In the genomic region with DNA sequence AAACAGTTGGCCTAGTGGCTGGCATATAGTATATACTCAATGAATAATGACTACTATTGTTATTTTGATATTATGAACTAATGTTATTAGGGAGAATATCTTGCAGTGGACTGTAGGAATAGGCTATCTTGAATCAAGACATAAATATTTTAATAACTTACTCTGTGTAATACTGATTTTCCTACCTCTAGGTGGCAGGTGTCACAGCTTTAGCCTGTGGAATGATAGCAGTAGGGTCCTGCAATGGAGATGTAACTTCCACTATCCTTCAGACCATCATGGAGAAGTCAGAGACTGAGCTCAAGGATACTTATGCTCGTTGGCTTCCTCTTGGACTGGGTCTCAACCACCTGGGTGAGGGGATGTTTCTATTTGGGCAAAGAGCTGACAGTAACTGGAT, we compare ENCODE assay signal across 11 cellular contexts. TPM values are rescaled to one million over a fixed set of nuclear protein-coding genes. Genes with fewer than 3 reads are reported as not detected.
DNase-seq lines count a peak whose midpoint lies in the region; ATAC-seq and TF ChIP-seq lines count a peak whose summit lies in the region.
"Had no signal": no experiment of that assay in that cellular context is flagged by ENCODE, and none has a peak within 500 bp of the region (broad histone marks: within the 10 kb centered on the region; RNA-seq: fewer than 3 reads in every experiment).

No MANE protein-coding gene starts in this region.

- H3K36me3 Mint-ChIP-seq in activated CD8-positive, alpha-beta T cell treated with anti-CD3 and anti-CD28 coated beads, Interleukin-2, amount 10 ng/mL, durations not matched to agents 7 days and 5 days (ENCODE audit: low read depth), result peaks cover 80% of the 10 kb centered on the region

- no peaks in the 10 kb centered on the region for H3K9me3 ChIP-seq in BE2C

- peaks cover 81% of the 10 kb centered on the region for H3K36me3 ChIP-seq in BE2C

- no peak overlapping the region for H3K4me3 Mint-ChIP-seq in activated CD8-positive, alpha-beta T cell treated with anti-CD3 and anti-CD28 coated beads, Interleukin-2, amount 10 ng/mL, durations not matched to agents 7 days and 5 days

- no peaks in the 10 kb centered on the region for H3K27me3 Mint-ChIP-seq in activated CD8-positive, alpha-beta T cell treated with anti-CD3 and anti-CD28 coated beads, Interleukin-2, amount 10 ng/mL, durations not matched to agents 7 days and 5 days (ENCODE audit: low read depth)

- TF ChIP-seq CTCF in BE2C (IDR thresholded peaks at IDR 0.05; ENCODE audit: low read depth, low read length), result peak; percentile 63

- no peak overlapping the region for H3K27ac Mint-ChIP-seq in activated CD8-positive, alpha-beta T cell treated with anti-CD3 and anti-CD28 coated beads, Interleukin-2, amount 10 ng/mL, durations not matched to agents 7 days and 5 days

- no peaks in the 10 kb centered on the region for H3K9me3 Mint-ChIP-seq in activated CD8-positive, alpha-beta T cell treated with anti-CD3 and anti-CD28 coated beads, Interleukin-2, amount 10 ng/mL, durations not matched to agents 7 days and 5 days (ENCODE audit: insufficient read depth)

- peaks cover 8% of the 10 kb centered on the region for H3K4me1 Mint-ChIP-seq in activated CD8-positive, alpha-beta T cell treated with anti-CD3 and anti-CD28 coated beads, Interleukin-2, amount 10 ng/mL, durations not matched to agents 7 days and 5 days (ENCODE audit: low read depth)

- CTCF ChIA-PET in activated CD8-positive, alpha-beta T cell treated with anti-CD3 and anti-CD28 coated beads, Interleukin-2, amount 10 ng/mL, durations not matched to agents 7 days and 5 days (lab: Charles Lee), result interaction anchor here (0.8 to 1.8 kb wide), 5 partner anchors 8 to 66 kb away, joined by 3 to 6 read pairs (median 4); no protein-coding TSS in a partner anchor

- H3K4me1 ChIP-seq in BE2C, result peaks cover 7% of the 10 kb centered on the region

- H3K27me3 ChIP-seq in BE2C, result no peaks in the 10 kb centered on the region

- no peak overlapping the region for H3K4me3 ChIP-seq in BE2C (ENCODE audit: low read depth, low read length)
- H3K4me3 ChIP-seq: SK-N-MC had no signal

- peak; percentile 59 for ATAC-seq in activated CD8-positive, alpha-beta T cell treated with anti-CD3 and anti-CD28 coated beads, Interleukin-2, amount 10 ng/mL, durations not matched to agents 7 days and 5 days
- peak; percentile 62 for ATAC-seq in left lobe of liver

- POLR2A ChIA-PET in activated CD8-positive, alpha-beta T cell treated with anti-CD3 and anti-CD28 coated beads, Interleukin-2, amount 10 ng/mL, durations not matched to agents 7 days and 5 days (lab: Charles Lee), result interaction anchor here (1.1 kb wide), 1 partner anchor 10 kb away, joined by 6 read pairs; no protein-coding TSS in a partner anchor

- no peak for DNase-seq in BE2C
- DNase-seq in HCEC 1CT, result peak; percentile 26
- DNase-seq in activated CD8-positive, alpha-beta T cell treated with anti-CD3 and anti-CD28 coated beads, Interleukin-2, amount 10 ng/mL, durations not matched to agents 7 days and 5 days, result no peak
- no peak for DNase-seq in left lobe of liver (ENCODE audit: low spot score)
- no peak for DNase-seq in HuH-7.5 (ENCODE audit: low spot score)
- DNase-seq in DMS79 treated with DMSO at 0.1 percent for 48 hours (lab: John Stamatoyannopoulos, UW), result no peak
- DNase-seq in NCI-H1930 (lab: John Stamatoyannopoulos, UW), result no peak
- no peak for DNase-seq in NCI-H446 (lab: John Stamatoyannopoulos, UW)
- DNase-seq: activated naive CD4-positive, alpha-beta T cell treated with anti-CD3 and anti-CD28 coated beads, Interleukin-2, amount 50 U/mL, for 16 hours; stimulated activated CD4-positive, alpha-beta T cell treated with anti-CD3 and anti-CD28 coated beads, Interleukin-4, amount 100 ng/mL, for 4 hours had no signal

RNA-seq across cellular contexts. Expression of a gene that starts 6.5 kb away (rescaled TPM):
- polyA plus RNA-seq in BE2C (2012; ENCODE audit: insufficient read depth, insufficient read length, low read depth), result 356 TPM
- 100 to 1,000 TPM; 207 to 209 TPM for total RNA-seq in activated CD8-positive, alpha-beta T cell treated with anti-CD3 and anti-CD28 coated beads, Interleukin-2, amount 10 ng/mL, durations not matched to agents 7 days and 5 days
- 94.1 TPM for total RNA-seq in left lobe of liver

RNA-seq across cellular contexts. Expression of a gene that starts 8.8 kb away (rescaled TPM):
- polyA plus RNA-seq in BE2C (2012; ENCODE audit: insufficient read depth, insufficient read length, low read depth), result 549 TPM
- total RNA-seq in activated CD8-positive, alpha-beta T cell treated with anti-CD3 and anti-CD28 coated beads, Interleukin-2, amount 10 ng/mL, durations not matched to agents 7 days and 5 days, result 100 to 1,000 TPM; 339 to 348 TPM
- 341 TPM for total RNA-seq in left lobe of liver

RNA-seq across cellular contexts. Expression of a gene that starts 29.8 kb away (rescaled TPM):
- 2.0 TPM for polyA plus RNA-seq in BE2C (2012; ENCODE audit: insufficient read depth, insufficient read length, low read depth)
- not detected for total RNA-seq in activated CD8-positive, alpha-beta T cell treated with anti-CD3 and anti-CD28 coated beads, Interleukin-2, amount 10 ng/mL, durations not matched to agents 7 days and 5 days
- total RNA-seq in left lobe of liver, result not detected

RNA-seq across cellular contexts. Expression of a gene that starts 31.8 kb away (rescaled TPM):
- polyA plus RNA-seq in BE2C (2012; ENCODE audit: insufficient read depth, insufficient read length, low read depth), result 36.2 TPM
- 1 to 10 TPM; 3.1 to 3.2 TPM for total RNA-seq in activated CD8-positive, alpha-beta T cell treated with anti-CD3 and anti-CD28 coated beads, Interleukin-2, amount 10 ng/mL, durations not matched to agents 7 days and 5 days
- 2.5 TPM for total RNA-seq in left lobe of liver

RNA-seq across cellular contexts. Expression of a gene that starts 44.2 kb away (rescaled TPM):
- polyA plus RNA-seq in BE2C (2012; ENCODE audit: insufficient read depth, insufficient read length, low read depth), result 12.8 TPM
- total RNA-seq in activated CD8-positive, alpha-beta T cell treated with anti-CD3 and anti-CD28 coated beads, Interleukin-2, amount 10 ng/mL, durations not matched to agents 7 days and 5 days, result not detected
- 0.43 TPM for total RNA-seq in left lobe of liver
